ENCODE assay signal across 8 cellular contexts in genomic region chr1:52553372-52554266, GRCh38. TPM values are rescaled to one million over a fixed set of nuclear protein-coding genes. Genes with fewer than 3 reads are reported as not detected.
DNase-seq lines count a peak whose midpoint lies in the region; ATAC-seq and TF ChIP-seq lines count a peak whose summit lies in the region.

No MANE protein-coding gene starts in this region.

- peaks cover 10% of the 10 kb centered on the region for H3K36me3 Mint-ChIP-seq in T-helper 1 cell treated with Interleukin-12 subunit alpha and Interleukin-12 subunit beta and Interleukin-4 antibody, amounts not matched to agents 30 μg/mL and 1 μg/mL, for 36 hours (ENCODE audit: low read depth)

- H3K27ac Mint-ChIP-seq in T-helper 1 cell treated with Interleukin-12 subunit alpha and Interleukin-12 subunit beta and Interleukin-4 antibody, amounts not matched to agents 30 μg/mL and 1 μg/mL, for 36 hours, result peak overlapping the region; percentile 34

- TF ChIP-seq POLR2A in HCT116 (IDR thresholded peaks at IDR 0.05; ENCODE audit: borderline replicate concordance, extremely low read depth, insufficient read depth, insufficient read length) (peak; percentile 48), NB4 (IDR thresholded peaks at IDR 0.05; ENCODE audit: extremely low read depth, insufficient read length) (no peak)

- TF ChIP-seq RAD21 in HCT116 (IDR thresholded peaks at IDR 0.05; ENCODE audit: low read depth), result no peak

- no peaks in the 10 kb centered on the region for H3K9me3 Mint-ChIP-seq in T-helper 1 cell treated with Interleukin-12 subunit alpha and Interleukin-12 subunit beta and Interleukin-4 antibody, amounts not matched to agents 30 μg/mL and 1 μg/mL, for 36 hours

- H3K27ac ChIP-seq in HCT116 (ENCODE audit: low read depth, low read length), result peak overlapping the region; percentile 91
- peak overlapping the region; percentile 90 to 94 for H3K27ac ChIP-seq in right atrium auricular region
- H3K27ac ChIP-seq in psoas muscle, result peak overlapping the region; percentile 92

- H3K36me3 ChIP-seq in HCT116 (ENCODE audit: control insufficient read depth in 1 of 2, insufficient read depth in 2 of 2, low read length in 2 of 2), result no peaks in the 10 kb centered on the region
- no peaks in the 10 kb centered on the region for H3K36me3 ChIP-seq in right atrium auricular region
- no peaks in the 10 kb centered on the region for H3K36me3 ChIP-seq in psoas muscle (ENCODE audit: insufficient read depth in 1 of 2, low read depth in 1 of 2)

- peak overlapping the region; percentile 56 for H3K4me3 Mint-ChIP-seq in T-helper 1 cell treated with Interleukin-12 subunit alpha and Interleukin-12 subunit beta and Interleukin-4 antibody, amounts not matched to agents 30 μg/mL and 1 μg/mL, for 36 hours

- CTCF ChIA-PET in HCT116 (lab: Charles Lee), result no interaction called here

- POLR2A ChIA-PET in HCT116 (lab: Charles Lee), result interaction anchor here (0.5 to 1.4 kb wide), 6 partner anchors 14 to 318 kb away, joined by 3 to 4 read pairs (median 3); no protein-coding TSS in a partner anchor

- H2AFZ ChIP-seq in HCT116 (ENCODE audit: low read depth, low read length, poor library complexity, severe bottlenecking), result no peak overlapping the region

- RAD21 ChIA-PET in HCT116 (lab: Charles Lee; ENCODE audit: low non-redundant PET in 1 of 2, low total read pairs in 2 of 2, uncharacterized antibody in 2 of 2, unreplicated experiment in 2 of 2), result interaction anchor here (0.7 to 1.1 kb wide), 3 partner anchors 34 to 106 kb away, joined by 3 to 5 read pairs (median 4); no protein-coding TSS in a partner anchor

- H3K9ac ChIP-seq in HCT116 (ENCODE audit: low read length), result peak overlapping the region; percentile 77

- peaks cover 6% of the 10 kb centered on the region for H3K27me3 Mint-ChIP-seq in T-helper 1 cell treated with Interleukin-12 subunit alpha and Interleukin-12 subunit beta and Interleukin-4 antibody, amounts not matched to agents 30 μg/mL and 1 μg/mL, for 36 hours (ENCODE audit: low read depth)

- H3K4me1 Mint-ChIP-seq in T-helper 1 cell treated with Interleukin-12 subunit alpha and Interleukin-12 subunit beta and Interleukin-4 antibody, amounts not matched to agents 30 μg/mL and 1 μg/mL, for 36 hours (ENCODE audit: low read depth), result peaks cover 14% of the 10 kb centered on the region

- peaks cover 3% of the 10 kb centered on the region; the same call in 1 of the 2 replicates for H4K20me1 ChIP-seq in HCT116 (ENCODE audit: insufficient read depth)

- H3K4me1 ChIP-seq in HCT116 (ENCODE audit: control insufficient read depth in 1 of 2, insufficient read depth in 2 of 2, low read length in 2 of 2), result peaks cover 8 to 25% of the 10 kb centered on the region in 2 experiments; a peak in 2 of 4 replicates
- peaks cover 0 to 14% of the 10 kb centered on the region in 2 donors for H3K4me1 ChIP-seq in right atrium auricular region
- peaks cover 37% of the 10 kb centered on the region for H3K4me1 ChIP-seq in psoas muscle

- 4 to 7% (median 6%) methylated on average over 39 to 66 of the region's 66 CpGs for WGBS in psoas muscle, 3 donors

- intact Hi-C loops in HCT116 (cut with micrococcal nuclease), result loop anchor here (2.0 kb wide), 1 partner anchor 133 kb away; no protein-coding TSS in a partner anchor
- intact Hi-C loops in psoas muscle (cut with DNase I), result loop anchor here (2.0 to 10.0 kb wide), 4 partner anchors 49 to 124 kb away; partner anchors contain the start of gene GPX7 (in 2 of the 2)

- peak; percentile 85 for ATAC-seq in HCT116
- peak; percentile 86 to 89 (median 87) for ATAC-seq in psoas muscle

- peaks cover 43% of the 10 kb centered on the region for H3K79me2 ChIP-seq in HCT116 (ENCODE audit: insufficient read depth, low read length)

- TF ChIP-seq CTCF in HCT116 (IDR thresholded peaks at IDR 0.05 in 2 of 3, conservative IDR thresholded peaks at IDR 0.05 in 1 of 3; ENCODE audit: borderline replicate concordance in 1 of 3, insufficient read depth in 1 of 3, low read depth in 2 of 3, low read length in 2 of 3), result no peak
- no peak for TF ChIP-seq CTCF in NB4 (IDR thresholded peaks at IDR 0.05; ENCODE audit: low read depth, low read length)
- TF ChIP-seq CTCF in right atrium auricular region (IDR thresholded peaks at IDR 0.05), result no peak
- TF ChIP-seq CTCF in psoas muscle (IDR thresholded peaks at IDR 0.05), result no peak

- DNase-seq in GF-D8 (lab: John Stamatoyannopoulos, UW), result peak; percentile 53
- peak; percentile 42 for DNase-seq in HCT116 (ENCODE audit: low read depth, low spot score)
- DNase-seq in NB4 (ENCODE audit: low read depth), result peak; percentile 91
- DNase-seq in amniotic stem cell (lab: John Stamatoyannopoulos, UW), result peak; percentile 87
- peak; percentile 75 for DNase-seq in right atrium auricular region (ENCODE audit: low spot score)
- DNase-seq in psoas muscle, result peak; percentile 89 to 91
- peak; percentile 85 for DNase-seq in ureter (ENCODE audit: low spot score)

- H3K27me3 ChIP-seq in HCT116 (ENCODE audit: insufficient read depth, low read length), result no peaks in the 10 kb centered on the region
- no peaks in the 10 kb centered on the region for H3K27me3 ChIP-seq in right atrium auricular region
- no peaks in the 10 kb centered on the region for H3K27me3 ChIP-seq in psoas muscle (ENCODE audit: insufficient read depth in 3 of 3, low read length in 2 of 3)

- H3K4me3 ChIP-seq in HCT116 (replicated peaks in 1 of 2; ENCODE audit: low read depth in 1 of 2, low read length in 2 of 2) (peak overlapping the region; percentile 77 to 86), NB4 (ENCODE audit: low read depth, low read length) (peak overlapping the region; percentile 89), right atrium auricular region (peak overlapping the region; percentile 84 to 92), psoas muscle (peak overlapping the region; percentile 91)

- H3K9me3 ChIP-seq in HCT116 (ENCODE audit: control insufficient read depth in 1 of 2, insufficient read depth in 1 of 2, low read depth in 1 of 2, low read length in 2 of 2) (no peaks in the 10 kb centered on the region), right atrium auricular region (no peaks in the 10 kb centered on the region), psoas muscle (no peaks in the 10 kb centered on the region)

- no peaks in the 10 kb centered on the region for H3K9me2 ChIP-seq in HCT116 (ENCODE audit: insufficient read depth)

- peak overlapping the region; percentile 79 for H3K4me2 ChIP-seq in HCT116 (ENCODE audit: low read length)

- BruUV-seq in HCT116 (replicated peaks; lab: Mats Ljungman, UMichigan), result no TSS peak

TF ChIP-seq in HCT116, 20 proteins besides CTCF, POLR2A, EP300 and RAD21 (continues in another document):
- peak; percentile 29; the same call in 1 of the 2 replicates for TF ChIP-seq SP1 (IDR thresholded peaks at IDR 0.05; ENCODE audit: low read depth)
- TF ChIP-seq, protein P1, sequence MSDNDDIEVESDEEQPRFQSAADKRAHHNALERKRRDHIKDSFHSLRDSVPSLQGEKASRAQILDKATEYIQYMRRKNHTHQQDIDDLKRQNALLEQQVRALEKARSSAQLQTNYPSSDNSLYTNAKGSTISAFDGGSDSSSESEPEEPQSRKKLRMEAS (IDR thresholded peaks at IDR 0.05), result peak; percentile 0; the same call in 1 of the 2 replicates
- TF ChIP-seq REST (IDR thresholded peaks at IDR 0.05; ENCODE audit: low read depth), result no peak
- no peak for TF ChIP-seq ELF1 (IDR thresholded peaks at IDR 0.05; ENCODE audit: borderline replicate concordance, low read depth)
- TF ChIP-seq TCF7L2 (IDR thresholded peaks at IDR 0.05; ENCODE audit: borderline replicate concordance, extremely low read depth, insufficient read depth, insufficient read length), result no peak

RNA-seq across cellular contexts. Expression of gene TUT4, which starts 0.7 kb away (rescaled TPM):
- 50.0 TPM for total RNA-seq in HCT116 (2021; ENCODE audit: unreplicated experiment)
- polyA plus RNA-seq in HCT116 (2012), result 34.5 and 37.2 TPM in 2 replicates
- 10 to 100 TPM; 27.4 to 33.3 TPM for total RNA-seq in right atrium auricular region
- total RNA-seq in psoas muscle, result 10 to 100 TPM; 44.3 to 70.5 (median 54.6) TPM
- polyA plus RNA-seq in psoas muscle, result 10 to 100 TPM; 13.3 to 50.8 (median 38.2) TPM
- total RNA-seq in ureter, result 69.3 TPM

RNA-seq across cellular contexts. Expression of gene GPX7, which starts 48.6 kb away (rescaled TPM):
- total RNA-seq in HCT116 (2021; ENCODE audit: unreplicated experiment) (not detected), right atrium auricular region (10 to 100 TPM; 12.0 to 17.6 TPM), psoas muscle (10 to 100 TPM in 2 of 4 donors, 1 to 10 TPM in 2; 5.6 to 12.2 (median 10.2) TPM), ureter (8.9 TPM)
- polyA plus RNA-seq in HCT116 (2012), result 0.19 TPM in 1 of 2 replicates, not detected in the other
- 1 to 10 TPM; 3.6 to 7.9 (median 7.7) TPM for polyA plus RNA-seq in psoas muscle

Comparison
In these comparisons a context has a peak if more than half of its experiments do, and no peak if none do; other contexts are left out.
1. Peak in every context shown above with its lines: DNase-seq, ATAC-seq, H3K4me3 ChIP-seq and H3K27ac ChIP-seq.